8 cellular contexts compared by ENCODE assay signal in genomic region chr9:36873247-36873875, GRCh38.
DNase-seq lines count a peak whose midpoint lies in the region; ATAC-seq and TF ChIP-seq lines count a peak whose summit lies in the region.

No MANE protein-coding gene starts in this region.

- intact Hi-C loops in mucosa of descending colon (cut with DNase I, micrococcal nuclease), result no loop called here

- H3K4me3 ChIP-seq in mucosa of descending colon, result no peak overlapping the region

- no peaks in the 10 kb centered on the region for H3K36me3 ChIP-seq in mucosa of descending colon (ENCODE audit: low read depth)

- H3K4me1 ChIP-seq in mucosa of descending colon (ENCODE audit: low read depth), result no peaks in the 10 kb centered on the region

- TF ChIP-seq CTCF in mucosa of descending colon (IDR thresholded peaks at IDR 0.05), result peak; percentile 74

- peak; percentile 87 for ATAC-seq in mucosa of descending colon

- CTCF ChIA-PET in HEK293T (lab: Yijun Ruan, JAX), result interaction anchor here (0.7 to 4.7 kb wide), 13 partner anchors 11 to 126 kb away, joined by 3 to 65 read pairs (median 4); no protein-coding TSS in a partner anchor

- peak; percentile 67 for DNase-seq in ELR (ENCODE audit: low read depth)
- DNase-seq in HEK293T (ENCODE audit: extremely low spot score), result peak; percentile 78
- DNase-seq in NCI-H2196 (lab: John Stamatoyannopoulos, UW; ENCODE audit: unreplicated experiment), result peak; percentile 81
- peak; percentile 64 to 66 for DNase-seq in activated CD4-positive, alpha-beta T cell treated with anti-CD3 and anti-CD28 coated beads, Interleukin-2, amount 50 U/mL, for 4 hours
- peak; percentile 80 for DNase-seq in ecto neural progenitor cell (ENCODE audit: low spot score)
- DNase-seq in mucosa of descending colon, result peak; percentile 62 to 83 (median 78)
- peak; percentile 34 to 43 for DNase-seq in stimulated activated CD8-positive, alpha-beta memory T cell treated with anti-CD3 and anti-CD28 coated beads, Interleukin-4, amount 100 ng/mL, for 4 hours (ENCODE audit: low read depth in 2 of 2, low spot score in 1 of 2)
- DNase-seq in GOT3 (lab: John Stamatoyannopoulos, UW), result no peak

- POLR2A ChIA-PET in HEK293T (lab: Yijun Ruan, JAX), result no interaction called here

- H3K9me3 ChIP-seq in mucosa of descending colon, result no peaks in the 10 kb centered on the region

TF ChIP-seq in HEK293T, 16 proteins besides CTCF, POLR2A, EP300 and RAD21:
- no peak for TF ChIP-seq NFRKB (IDR thresholded peaks at IDR 0.05)
- no peak for TF ChIP-seq L3MBTL2 (conservative IDR thresholded peaks at IDR 0.05)
- no peak for TF ChIP-seq BHLHE40 (IDR thresholded peaks at IDR 0.05; ENCODE audit: borderline replicate concordance)
- no peak for TF ChIP-seq FOXM1 (IDR thresholded peaks at IDR 0.05; ENCODE audit: borderline replicate concordance)
- no peak for TF ChIP-seq SUZ12 (IDR thresholded peaks at IDR 0.05)
- TF ChIP-seq LEF1 (IDR thresholded peaks at IDR 0.05; ENCODE audit: borderline replicate concordance), result no peak
- no peak for TF ChIP-seq ELF4 (IDR thresholded peaks at IDR 0.05)
- no peak for TF ChIP-seq ARNT (IDR thresholded peaks at IDR 0.05)
- no peak for TF ChIP-seq CTBP1 (IDR thresholded peaks at IDR 0.05; ENCODE audit: borderline replicate concordance)
- TF ChIP-seq ZNF384 (IDR thresholded peaks at IDR 0.05), result no peak
- TF ChIP-seq HDGF (IDR thresholded peaks at IDR 0.05; ENCODE audit: borderline replicate concordance), result no peak
- no peak for TF ChIP-seq SP1 (IDR thresholded peaks at IDR 0.05)
